In the genomic region with DNA sequence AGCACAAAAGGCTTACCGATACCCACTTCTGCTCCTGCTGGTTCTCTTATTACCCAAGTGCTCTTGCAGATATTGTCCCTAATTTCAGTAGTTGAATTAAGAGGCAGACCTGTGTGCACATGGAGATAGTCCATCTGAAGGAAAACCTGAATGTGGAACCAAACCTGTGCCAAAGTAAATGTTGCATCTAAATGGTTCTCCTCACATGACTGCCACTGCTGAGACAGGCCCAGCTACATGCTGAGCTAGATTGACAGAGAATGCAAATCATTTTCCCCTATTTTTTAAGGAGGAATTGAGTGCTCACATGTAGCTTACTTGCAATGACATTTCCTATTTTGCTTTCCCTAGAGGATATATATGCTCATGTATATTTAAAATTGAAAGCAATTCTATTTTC, we compare ENCODE assay signal across 24 cellular contexts.
"Had no signal": no experiment of that assay in that cellular context is flagged by ENCODE, and none has a peak within 500 bp of the region (broad histone marks: within the 10 kb centered on the region; RNA-seq: fewer than 3 reads in every experiment).

No MANE protein-coding gene starts in this region.

- FAIRE-seq: bronchial epithelial cell, endothelial cell of umbilical vein, frontal cortex had no signal

- ATAC-seq: effector memory CD8-positive, alpha-beta T cell; esophagus mucosa; left lung; naive thymus-derived CD4-positive, alpha-beta T cell; stimulated activated naive B cell treated with anti-CD40 and anti-IgM and Interleukin-4, amounts not matched to agents 10 μg/mL and 1 μg/mL and 100 μg/mL, for 72 hours; WTC11 had no signal

- H3K4me3 ChIP-seq: colonic mucosa, dorsolateral prefrontal cortex, hepatocyte, left lung, neural progenitor cell, uterus had no signal

- H3K79me2 ChIP-seq: hepatocyte had no signal

- H3K36me3 ChIP-seq: colonic mucosa, left lung, neural progenitor cell, uterus had no signal

- H3K27ac ChIP-seq: colonic mucosa, dorsolateral prefrontal cortex, hepatocyte, left lung, neural progenitor cell, uterus had no signal

- H3K9ac ChIP-seq: neural progenitor cell had no signal

- H3K4me1 ChIP-seq: colonic mucosa, left lung, uterus had no signal

- H3K4me2 ChIP-seq: hepatocyte, neural progenitor cell had no signal

- H3K9me3 ChIP-seq: colonic mucosa, left lung, uterus had no signal

- H3K27me3 ChIP-seq: colonic mucosa, dorsolateral prefrontal cortex, hepatocyte, left lung, neural progenitor cell, uterus had no signal

- H2AFZ ChIP-seq: hepatocyte, neural progenitor cell had no signal

- DNase-seq: activated CD4-positive, alpha-beta memory T cell treated with anti-CD3 and anti-CD28 coated beads for 36 hours; activated CD4-positive, alpha-beta T cell treated with anti-CD3 and anti-CD28 coated beads for 4 hours; activated effector memory CD4-positive, alpha-beta T cell treated with anti-CD3 and anti-CD28 coated beads, Interleukin-2, amount 50 U/mL, for 16 hours; activated naive CD4-positive, alpha-beta T cell treated with anti-CD3 and anti-CD28 coated beads, Interleukin-2, amount 10 ng/mL, durations not matched to agents 7 days and 5 days; amygdala; colonic mucosa; dorsolateral prefrontal cortex; effector memory CD8-positive, alpha-beta T cell; glutamatergic neuron; immature natural killer cell; left lung; naive thymus-derived CD4-positive, alpha-beta T cell; stimulated activated CD4-positive, alpha-beta T cell treated with anti-CD3 and anti-CD28 coated beads, Interleukin-2, amount 100 ng/mL, for 48 hours; stimulated activated CD8-positive, alpha-beta memory T cell treated with anti-CD3 and anti-CD28 coated beads, Interleukin-4, amount 100 ng/mL, for 48 hours; stimulated activated naive B cell treated with anti-CD40 and anti-IgM and Interleukin-4, amounts not matched to agents 10 μg/mL and 1 μg/mL and 100 μg/mL, for 72 hours; trophoblast cell; uterus had no signal
